1 cellular context compared by ENCODE assay signal in genomic region chr19:44356383-44357111, GRCh38.
TF ChIP-seq lines count a peak whose summit lies in the region.

TSS of gene ZNF112 (minus strand) at chr19:44356680. CDS start at chr19:44340539, 16,141 bp downstream.

TF ChIP-seq in HepG2, 621 proteins besides CTCF, POLR2A, EP300 and RAD21 (continued from another document and continues in another):
- TF ChIP-seq MLX (CRISPR knock-in tag; IDR thresholded peaks at IDR 0.05) (no peak), FOXK1 (CRISPR knock-in tag; IDR thresholded peaks at IDR 0.05; ENCODE audit: borderline replicate concordance, low read depth) (peak; percentile 60; the same call in 1 of the 2 replicates), AHR (CRISPR knock-in tag; IDR thresholded peaks at IDR 0.05) (no peak), RXRA (CRISPR knock-in tag; IDR thresholded peaks at IDR 0.05) (0 out of 2 replicates have a peak, but pooled peaks have one; percentile 27), THAP9 (CRISPR knock-in tag; IDR thresholded peaks at IDR 0.05; ENCODE audit: borderline replicate concordance) (peak; percentile 69; the same call in 1 of the 2 replicates), ZNF503 (CRISPR knock-in tag; IDR thresholded peaks at IDR 0.05) (no peak), HES4 (CRISPR knock-in tag; IDR thresholded peaks at IDR 0.05; ENCODE audit: borderline replicate concordance) (no peak), ZFP62 (CRISPR knock-in tag; IDR thresholded peaks at IDR 0.05) (no peak), ZNF530 (CRISPR knock-in tag; IDR thresholded peaks at IDR 0.05; ENCODE audit: low read depth) (no peak), CERS6 (CRISPR knock-in tag; IDR thresholded peaks at IDR 0.05) (no peak), RFXANK (CRISPR knock-in tag; IDR thresholded peaks at IDR 0.05) (no peak), ZNF749 (CRISPR knock-in tag; IDR thresholded peaks at IDR 0.05; ENCODE audit: borderline replicate concordance) (no peak), ZNF282 (IDR thresholded peaks at IDR 0.05; ENCODE audit: partially characterized antibody) (no peak), MXI1 (IDR thresholded peaks at IDR 0.05; ENCODE audit: borderline replicate concordance, low read depth, low read length) (peak; percentile 11; the same call in 1 of the 3 replicates), ZKSCAN8 (CRISPR knock-in tag; IDR thresholded peaks at IDR 0.05; ENCODE audit: borderline replicate concordance) (no peak), NCOA5 (CRISPR knock-in tag; IDR thresholded peaks at IDR 0.05) (no peak), MTA3 (CRISPR knock-in tag; IDR thresholded peaks at IDR 0.05) (no peak), SP4 (CRISPR knock-in tag; IDR thresholded peaks at IDR 0.05) (0 out of 2 replicates have a peak, but pooled peaks have one; percentile 46), YEATS4 (CRISPR knock-in tag; IDR thresholded peaks at IDR 0.05; ENCODE audit: borderline replicate concordance) (peak; percentile 76), ZNF280D (CRISPR knock-in tag; IDR thresholded peaks at IDR 0.05) (0 out of 2 replicates have a peak, but pooled peaks have one; percentile 19), ZIK1 (CRISPR knock-in tag; IDR thresholded peaks at IDR 0.05; ENCODE audit: borderline replicate concordance, low read depth) (no peak), DNMT3B (CRISPR knock-in tag; conservative IDR thresholded peaks at IDR 0.05) (no peak), ISX (CRISPR knock-in tag; conservative IDR thresholded peaks at IDR 0.05) (no peak), ELF3 (CRISPR knock-in tag; IDR thresholded peaks at IDR 0.05) (peak; percentile 84), DDIT3 (CRISPR knock-in tag; IDR thresholded peaks at IDR 0.05) (no peak), ZBTB1 (CRISPR knock-in tag; IDR thresholded peaks at IDR 0.05; ENCODE audit: borderline replicate concordance) (no peak), WIZ (CRISPR knock-in tag; IDR thresholded peaks at IDR 0.05) (no peak), ZNF256 (CRISPR knock-in tag; conservative IDR thresholded peaks at IDR 0.05) (no peak), NR2C2 (CRISPR knock-in tag; IDR thresholded peaks at IDR 0.05; ENCODE audit: borderline replicate concordance) (peak; percentile 92), POLR2G (IDR thresholded peaks at IDR 0.05; ENCODE audit: low read depth, low read length) (peak; percentile 76), KLF13 (CRISPR knock-in tag; IDR thresholded peaks at IDR 0.05) (no peak), MTA1 (CRISPR knock-in tag; IDR thresholded peaks at IDR 0.05; ENCODE audit: borderline replicate concordance) (no peak), SMAD9 (CRISPR knock-in tag; IDR thresholded peaks at IDR 0.05) (no peak), TRIM22 (IDR thresholded peaks at IDR 0.05) (no peak), ZNF33A (CRISPR knock-in tag; IDR thresholded peaks at IDR 0.05; ENCODE audit: borderline replicate concordance) (no peak), ZMYM3 (CRISPR knock-in tag; IDR thresholded peaks at IDR 0.05) (no peak), FOXK2 (IDR thresholded peaks at IDR 0.05) (no peak), ZNF232 (CRISPR knock-in tag; IDR thresholded peaks at IDR 0.05; ENCODE audit: borderline replicate concordance) (peak; percentile 72; the same call in 1 of the 2 replicates), MAFG (CRISPR knock-in tag; IDR thresholded peaks at IDR 0.05) (no peak), NFKB2 (CRISPR knock-in tag; IDR thresholded peaks at IDR 0.05; ENCODE audit: borderline replicate concordance) (peak; percentile 83; the same call in 1 of the 2 replicates), SOX6 (IDR thresholded peaks at IDR 0.05) (no peak), SOX6 (CRISPR knock-in tag; IDR thresholded peaks at IDR 0.05) (peak; percentile 39; the same call in 1 of the 2 replicates), ZNF296 (CRISPR knock-in tag; conservative IDR thresholded peaks at IDR 0.05) (no peak), HNRNPH1 (optimal IDR thresholded peaks at IDR 0.05; ENCODE audit: low read depth, low read length) (no peak), JUN (CRISPR knock-in tag; IDR thresholded peaks at IDR 0.05) (no peak), KIAA2018 (CRISPR knock-in tag; IDR thresholded peaks at IDR 0.05; ENCODE audit: borderline replicate concordance) (no peak), FOXA3 (CRISPR knock-in tag; IDR thresholded peaks at IDR 0.05) (0 out of 2 replicates have a peak, but pooled peaks have one; percentile 19)
